In genomic region chr11:93505703-93506102, GRCh38 we compare ENCODE assay signal across 7 cellular contexts.
"Had no signal": no experiment of that assay in that cellular context is flagged by ENCODE, and none has a peak within 500 bp of the region (broad histone marks: within the 10 kb centered on the region; RNA-seq: fewer than 3 reads in every experiment).

No MANE protein-coding gene starts in this region.

- DNase-seq: H9, HCEC 1CT, HFFc6, KBM-7 had no signal

- H3K4me3 Mint-ChIP-seq: GM23338, H9, HFFc6, IgD-negative memory B cell had no signal

- H3K4me1 Mint-ChIP-seq: GM23338, H9, IgD-negative memory B cell had no signal

- H3K27ac ChIP-seq: KMS-11 had no signal

- H3K9me3 Mint-ChIP-seq: HFFc6 had no signal

- H3K9ac ChIP-seq: KMS-11 had no signal

- H2AFZ ChIP-seq: GM23338 had no signal

- H3K4me3 ChIP-seq: GM23338 had no signal

- H3K27me3 Mint-ChIP-seq: IgD-negative memory B cell had no signal

- H3K27ac Mint-ChIP-seq: GM23338, H9, HFFc6, IgD-negative memory B cell had no signal

- H3K4me2 ChIP-seq: GM23338, KMS-11 had no signal
